ENCODE assay signal across 2 cellular contexts in the genomic region with DNA sequence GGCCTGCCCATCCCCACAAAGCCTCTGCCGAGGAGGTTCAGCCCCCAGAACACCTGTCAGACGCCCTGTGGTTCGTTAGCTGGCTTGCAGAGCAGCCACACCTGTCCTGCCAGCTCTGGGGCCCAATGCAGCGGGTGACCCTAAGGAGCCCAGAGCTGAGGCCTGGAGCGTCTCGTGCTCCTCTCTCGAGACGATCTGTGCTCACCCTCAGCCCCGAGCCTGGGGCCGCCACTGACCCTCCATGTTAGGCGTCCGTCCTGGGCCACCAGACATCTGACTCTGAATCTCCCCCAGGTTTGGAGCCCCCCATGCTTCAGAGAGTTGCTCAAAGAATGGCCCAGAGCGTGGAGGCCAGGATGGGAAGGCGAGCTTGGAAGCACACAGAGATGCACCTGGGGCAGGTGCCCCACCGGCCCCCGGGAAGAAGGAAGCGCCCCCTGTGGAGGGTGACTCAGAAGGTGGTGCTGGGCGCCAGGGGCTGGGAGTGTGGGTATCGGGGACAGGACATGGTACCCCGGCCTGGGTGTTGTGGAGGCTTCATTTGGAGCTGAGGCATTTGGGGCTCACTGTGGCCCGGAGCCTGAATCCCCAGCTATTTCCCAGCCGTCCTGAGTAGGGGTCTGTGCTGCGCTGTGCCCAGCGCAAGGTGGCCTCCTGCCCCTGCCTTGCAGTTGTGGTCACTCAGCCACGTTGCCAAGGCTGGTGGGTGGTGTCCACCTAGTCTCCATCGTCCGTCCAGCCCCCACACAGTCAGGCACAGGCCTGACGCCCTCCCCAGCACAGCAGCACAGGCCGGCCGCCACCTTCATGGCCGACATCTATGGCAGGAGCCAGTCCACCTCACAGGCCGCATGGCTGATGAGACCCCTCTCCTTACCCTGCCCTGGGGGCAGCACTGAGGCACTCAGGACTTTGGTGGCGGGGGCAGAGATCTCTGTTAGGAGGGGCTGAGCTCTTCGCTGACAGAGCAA.
TF ChIP-seq lines count a peak whose summit lies in the region.

No MANE protein-coding gene starts in this region.

TF ChIP-seq in SK-N-SH, 30 proteins besides CTCF, POLR2A, EP300 and RAD21:
- TF ChIP-seq MXI1 (IDR thresholded peaks at IDR 0.05; ENCODE audit: low read depth, low read length) = no peak
- no peak for TF ChIP-seq TAF1 (IDR thresholded peaks at IDR 0.05; ENCODE audit: borderline replicate concordance, low read depth, low read length)
- no peak for TF ChIP-seq POLR2AphosphoS5 (IDR thresholded peaks at IDR 0.05; ENCODE audit: low read depth, low read length)
- TF ChIP-seq, protein P1, sequence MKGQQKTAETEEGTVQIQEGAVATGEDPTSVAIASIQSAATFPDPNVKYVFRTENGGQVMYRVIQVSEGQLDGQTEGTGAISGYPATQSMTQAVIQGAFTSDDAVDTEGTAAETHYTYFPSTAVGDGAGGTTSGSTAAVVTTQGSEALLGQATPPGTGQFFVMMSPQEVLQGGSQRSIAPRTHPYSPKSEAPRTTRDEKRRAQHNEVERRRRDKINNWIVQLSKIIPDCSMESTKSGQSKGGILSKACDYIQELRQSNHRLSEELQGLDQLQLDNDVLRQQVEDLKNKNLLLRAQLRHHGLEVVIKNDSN (IDR thresholded peaks at IDR 0.05; ENCODE audit: borderline replicate concordance, low read depth) = no peak
- TF ChIP-seq, protein P2, sequence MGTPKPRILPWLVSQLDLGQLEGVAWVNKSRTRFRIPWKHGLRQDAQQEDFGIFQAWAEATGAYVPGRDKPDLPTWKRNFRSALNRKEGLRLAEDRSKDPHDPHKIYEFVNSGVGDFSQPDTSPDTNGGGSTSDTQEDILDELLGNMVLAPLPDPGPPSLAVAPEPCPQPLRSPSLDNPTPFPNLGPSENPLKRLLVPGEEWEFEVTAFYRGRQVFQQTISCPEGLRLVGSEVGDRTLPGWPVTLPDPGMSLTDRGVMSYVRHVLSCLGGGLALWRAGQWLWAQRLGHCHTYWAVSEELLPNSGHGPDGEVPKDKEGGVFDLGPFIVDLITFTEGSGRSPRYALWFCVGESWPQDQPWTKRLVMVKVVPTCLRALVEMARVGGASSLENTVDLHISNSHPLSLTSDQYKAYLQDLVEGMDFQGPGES (IDR thresholded peaks at IDR 0.05; ENCODE audit: low read depth, low read length) = no peak
- TF ChIP-seq JUND (IDR thresholded peaks at IDR 0.05) = no peak
- TF ChIP-seq NRF1 (IDR thresholded peaks at IDR 0.05; ENCODE audit: low read depth, low read length) = no peak
- no peak for TF ChIP-seq SIN3A (IDR thresholded peaks at IDR 0.05; ENCODE audit: borderline replicate concordance, low read depth, low read length)
- no peak for TF ChIP-seq RXRA (IDR thresholded peaks at IDR 0.05; ENCODE audit: borderline replicate concordance, low read depth)
- TF ChIP-seq, protein P3, sequence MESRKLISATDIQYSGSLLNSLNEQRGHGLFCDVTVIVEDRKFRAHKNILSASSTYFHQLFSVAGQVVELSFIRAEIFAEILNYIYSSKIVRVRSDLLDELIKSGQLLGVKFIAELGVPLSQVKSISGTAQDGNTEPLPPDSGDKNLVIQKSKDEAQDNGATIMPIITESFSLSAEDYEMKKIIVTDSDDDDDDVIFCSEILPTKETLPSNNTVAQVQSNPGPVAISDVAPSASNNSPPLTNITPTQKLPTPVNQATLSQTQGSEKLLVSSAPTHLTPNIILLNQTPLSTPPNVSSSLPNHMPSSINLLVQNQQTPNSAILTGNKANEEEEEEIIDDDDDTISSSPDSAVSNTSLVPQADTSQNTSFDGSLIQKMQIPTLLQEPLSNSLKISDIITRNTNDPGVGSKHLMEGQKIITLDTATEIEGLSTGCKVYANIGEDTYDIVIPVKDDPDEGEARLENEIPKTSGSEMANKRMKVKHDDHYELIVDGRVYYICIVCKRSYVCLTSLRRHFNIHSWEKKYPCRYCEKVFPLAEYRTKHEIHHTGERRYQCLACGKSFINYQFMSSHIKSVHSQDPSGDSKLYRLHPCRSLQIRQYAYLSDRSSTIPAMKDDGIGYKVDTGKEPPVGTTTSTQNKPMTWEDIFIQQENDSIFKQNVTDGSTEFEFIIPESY (IDR thresholded peaks at IDR 0.05; ENCODE audit: borderline replicate concordance, low read depth) = no peak
- TF ChIP-seq NFIC (IDR thresholded peaks at IDR 0.05; ENCODE audit: borderline replicate concordance) = no peak
- TF ChIP-seq GABPA (IDR thresholded peaks at IDR 0.05; ENCODE audit: low read depth) = no peak
- no peak for TF ChIP-seq EZH2phosphoT487 (IDR thresholded peaks at IDR 0.05; ENCODE audit: borderline replicate concordance, low read depth)
- TF ChIP-seq TEAD4 (IDR thresholded peaks at IDR 0.05; ENCODE audit: borderline replicate concordance, insufficient read depth) = no peak
- TF ChIP-seq, protein P4, sequence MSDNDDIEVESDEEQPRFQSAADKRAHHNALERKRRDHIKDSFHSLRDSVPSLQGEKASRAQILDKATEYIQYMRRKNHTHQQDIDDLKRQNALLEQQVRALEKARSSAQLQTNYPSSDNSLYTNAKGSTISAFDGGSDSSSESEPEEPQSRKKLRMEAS (IDR thresholded peaks at IDR 0.05; ENCODE audit: low read depth) = no peak
- no peak for TF ChIP-seq RFX5 (IDR thresholded peaks at IDR 0.05; ENCODE audit: low read length)
- TF ChIP-seq, protein P5, sequence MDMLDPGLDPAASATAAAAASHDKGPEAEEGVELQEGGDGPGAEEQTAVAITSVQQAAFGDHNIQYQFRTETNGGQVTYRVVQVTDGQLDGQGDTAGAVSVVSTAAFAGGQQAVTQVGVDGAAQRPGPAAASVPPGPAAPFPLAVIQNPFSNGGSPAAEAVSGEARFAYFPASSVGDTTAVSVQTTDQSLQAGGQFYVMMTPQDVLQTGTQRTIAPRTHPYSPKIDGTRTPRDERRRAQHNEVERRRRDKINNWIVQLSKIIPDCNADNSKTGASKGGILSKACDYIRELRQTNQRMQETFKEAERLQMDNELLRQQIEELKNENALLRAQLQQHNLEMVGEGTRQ (IDR thresholded peaks at IDR 0.05; ENCODE audit: borderline replicate concordance, low read depth, low read length) = no peak
- TF ChIP-seq SMC3 (IDR thresholded peaks at IDR 0.05; ENCODE audit: low read depth, low read length) = no peak

TF ChIP-seq in SK-N-SH treated with all-trans-retinoic acid at 6 μM for 48 hours, 23 proteins besides CTCF, POLR2A, EP300 and RAD21:
- TF ChIP-seq, protein P6, sequence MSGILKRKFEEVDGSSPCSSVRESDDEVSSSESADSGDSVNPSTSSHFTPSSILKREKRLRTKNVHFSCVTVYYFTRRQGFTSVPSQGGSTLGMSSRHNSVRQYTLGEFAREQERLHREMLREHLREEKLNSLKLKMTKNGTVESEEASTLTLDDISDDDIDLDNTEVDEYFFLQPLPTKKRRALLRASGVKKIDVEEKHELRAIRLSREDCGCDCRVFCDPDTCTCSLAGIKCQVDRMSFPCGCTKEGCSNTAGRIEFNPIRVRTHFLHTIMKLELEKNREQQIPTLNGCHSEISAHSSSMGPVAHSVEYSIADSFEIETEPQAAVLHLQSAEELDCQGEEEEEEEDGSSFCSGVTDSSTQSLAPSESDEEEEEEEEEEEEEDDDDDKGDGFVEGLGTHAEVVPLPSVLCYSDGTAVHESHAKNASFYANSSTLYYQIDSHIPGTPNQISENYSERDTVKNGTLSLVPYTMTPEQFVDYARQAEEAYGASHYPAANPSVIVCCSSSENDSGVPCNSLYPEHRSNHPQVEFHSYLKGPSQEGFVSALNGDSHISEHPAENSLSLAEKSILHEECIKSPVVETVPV (CRISPR knock-in tag; IDR thresholded peaks at IDR 0.05) = no peak
- no peak for TF ChIP-seq RARB (CRISPR knock-in tag; IDR thresholded peaks at IDR 0.05)
- TF ChIP-seq, protein P7, sequence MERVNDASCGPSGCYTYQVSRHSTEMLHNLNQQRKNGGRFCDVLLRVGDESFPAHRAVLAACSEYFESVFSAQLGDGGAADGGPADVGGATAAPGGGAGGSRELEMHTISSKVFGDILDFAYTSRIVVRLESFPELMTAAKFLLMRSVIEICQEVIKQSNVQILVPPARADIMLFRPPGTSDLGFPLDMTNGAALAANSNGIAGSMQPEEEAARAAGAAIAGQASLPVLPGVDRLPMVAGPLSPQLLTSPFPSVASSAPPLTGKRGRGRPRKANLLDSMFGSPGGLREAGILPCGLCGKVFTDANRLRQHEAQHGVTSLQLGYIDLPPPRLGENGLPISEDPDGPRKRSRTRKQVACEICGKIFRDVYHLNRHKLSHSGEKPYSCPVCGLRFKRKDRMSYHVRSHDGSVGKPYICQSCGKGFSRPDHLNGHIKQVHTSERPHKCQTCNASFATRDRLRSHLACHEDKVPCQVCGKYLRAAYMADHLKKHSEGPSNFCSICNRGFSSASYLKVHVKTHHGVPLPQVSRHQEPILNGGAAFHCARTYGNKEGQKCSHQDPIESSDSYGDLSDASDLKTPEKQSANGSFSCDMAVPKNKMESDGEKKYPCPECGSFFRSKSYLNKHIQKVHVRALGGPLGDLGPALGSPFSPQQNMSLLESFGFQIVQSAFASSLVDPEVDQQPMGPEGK (CRISPR knock-in tag; IDR thresholded peaks at IDR 0.05; ENCODE audit: borderline replicate concordance) = no peak
- TF ChIP-seq SNAI2 (CRISPR knock-in tag; IDR thresholded peaks at IDR 0.05) = no peak
- no peak for TF ChIP-seq ZNF8 (CRISPR knock-in tag; IDR thresholded peaks at IDR 0.05)
- TF ChIP-seq ZFP30 (CRISPR knock-in tag; IDR thresholded peaks at IDR 0.05) = no peak
- TF ChIP-seq ZNF565 (CRISPR knock-in tag; conservative IDR thresholded peaks at IDR 0.05; ENCODE audit: low read depth) = no peak
- TF ChIP-seq, protein P8, sequence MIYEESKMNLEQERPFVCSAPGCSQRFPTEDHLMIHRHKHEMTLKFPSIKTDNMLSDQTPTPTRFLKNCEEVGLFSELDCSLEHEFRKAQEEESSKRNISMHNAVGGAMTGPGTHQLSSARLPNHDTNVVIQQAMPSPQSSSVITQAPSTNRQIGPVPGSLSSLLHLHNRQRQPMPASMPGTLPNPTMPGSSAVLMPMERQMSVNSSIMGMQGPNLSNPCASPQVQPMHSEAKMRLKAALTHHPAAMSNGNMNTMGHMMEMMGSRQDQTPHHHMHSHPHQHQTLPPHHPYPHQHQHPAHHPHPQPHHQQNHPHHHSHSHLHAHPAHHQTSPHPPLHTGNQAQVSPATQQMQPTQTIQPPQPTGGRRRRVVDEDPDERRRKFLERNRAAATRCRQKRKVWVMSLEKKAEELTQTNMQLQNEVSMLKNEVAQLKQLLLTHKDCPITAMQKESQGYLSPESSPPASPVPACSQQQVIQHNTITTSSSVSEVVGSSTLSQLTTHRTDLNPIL (CRISPR knock-in tag; IDR thresholded peaks at IDR 0.05; ENCODE audit: low read depth) = no peak
- TF ChIP-seq ESRRG (CRISPR knock-in tag; IDR thresholded peaks at IDR 0.05) = no peak
